In genomic region chr1:91606546-91607078, GRCh38 we compare ENCODE assay signal across 1 cellular context.
TF ChIP-seq lines count a peak whose summit lies in the region.

No MANE protein-coding gene starts in this region.

TF ChIP-seq in HepG2, 621 proteins besides CTCF, POLR2A, EP300 and RAD21 (continued from another document):
- TF ChIP-seq ZNF776 (CRISPR knock-in tag; IDR thresholded peaks at IDR 0.05), result no peak
- TF ChIP-seq ZBTB38 (CRISPR knock-in tag; IDR thresholded peaks at IDR 0.05), result 0 out of 2 replicates have a peak, but pooled peaks have one; percentile 19
- TF ChIP-seq TP53 (CRISPR knock-in tag; conservative IDR thresholded peaks at IDR 0.05), result no peak
- 0 out of 2 replicates have a peak, but pooled peaks have one; percentile 31 for TF ChIP-seq CREM (IDR thresholded peaks at IDR 0.05)
- TF ChIP-seq CREM (CRISPR knock-in tag; IDR thresholded peaks at IDR 0.05), result no peak
- TF ChIP-seq ZNF224 (CRISPR knock-in tag; IDR thresholded peaks at IDR 0.05), result 0 out of 2 replicates have a peak, but pooled peaks have one; percentile 33
- TF ChIP-seq MAX (IDR thresholded peaks at IDR 0.05), result 0 out of 2 replicates have a peak, but pooled peaks have one; percentile 22
- peak; percentile 47 for TF ChIP-seq SAP130 (CRISPR knock-in tag; IDR thresholded peaks at IDR 0.05; ENCODE audit: low read depth)
- peak; percentile 69 for TF ChIP-seq HNF4A (CRISPR knock-in tag; IDR thresholded peaks at IDR 0.05)
- no peak for TF ChIP-seq ZNF451 (CRISPR knock-in tag; IDR thresholded peaks at IDR 0.05)
- TF ChIP-seq ZBTB21 (CRISPR knock-in tag; IDR thresholded peaks at IDR 0.05), result no peak
- no peak for TF ChIP-seq PLSCR1 (CRISPR knock-in tag; IDR thresholded peaks at IDR 0.05; ENCODE audit: borderline replicate concordance)
- TF ChIP-seq SALL1 (CRISPR knock-in tag; IDR thresholded peaks at IDR 0.05), result peak; percentile 83
- TF ChIP-seq HOMEZ (CRISPR knock-in tag; IDR thresholded peaks at IDR 0.05; ENCODE audit: low read depth), result peak; percentile 89; the same call in 1 of the 2 replicates
- no peak for TF ChIP-seq MTA3 (CRISPR knock-in tag; IDR thresholded peaks at IDR 0.05)
- no peak for TF ChIP-seq SP4 (CRISPR knock-in tag; IDR thresholded peaks at IDR 0.05)
- no peak for TF ChIP-seq CBX1 (IDR thresholded peaks at IDR 0.05; ENCODE audit: low read depth)
